1 cellular context compared by ENCODE assay signal in the genomic region with DNA sequence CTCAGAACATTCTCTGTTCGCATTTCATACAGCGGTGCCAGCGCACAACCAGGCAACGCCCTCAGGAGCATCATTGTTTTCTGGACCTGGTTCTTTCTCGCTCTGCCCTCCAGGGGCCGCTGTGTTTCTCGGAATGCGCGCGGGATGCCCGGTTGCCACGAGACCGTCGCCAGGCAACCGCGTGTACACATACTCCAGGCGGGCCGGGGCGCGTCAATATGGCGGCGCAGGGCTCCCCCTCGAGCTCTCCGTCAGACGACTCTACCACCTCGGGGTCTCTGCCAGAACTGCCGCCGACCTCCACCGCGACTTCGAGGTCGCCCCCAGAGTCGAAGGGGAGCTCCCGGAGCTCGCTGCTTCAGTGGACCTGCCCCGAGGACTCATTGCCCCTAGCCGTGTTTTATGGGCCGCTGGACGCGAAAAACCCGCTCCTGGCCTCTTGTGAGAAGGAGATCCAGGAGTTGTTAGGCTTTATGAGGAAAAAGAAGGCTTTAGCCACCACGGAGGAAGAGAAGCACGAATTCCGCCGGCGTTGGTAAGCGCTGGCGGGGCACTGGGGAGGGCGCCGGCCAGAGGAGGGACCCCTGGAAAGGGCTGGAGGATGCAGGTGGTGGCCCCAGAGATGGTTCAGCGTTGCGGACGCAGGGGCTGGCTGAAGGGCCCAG.
TF ChIP-seq lines count a peak whose summit lies in the region.

TSS of gene CFAP54 (plus strand) at position 186 of the 665 bp plus-strand sequence. CDS start at position 219, 33 bp downstream.

TF ChIP-seq in GM12878, 131 proteins besides CTCF, POLR2A, EP300 and RAD21 (continued from another document):
- TF ChIP-seq ATF3 (IDR thresholded peaks at IDR 0.05; ENCODE audit: borderline replicate concordance, extremely low read depth, low read depth, low read length) (no peak), TCF7 (IDR thresholded peaks at IDR 0.05; ENCODE audit: borderline replicate concordance) (no peak), MYC (IDR thresholded peaks at IDR 0.05; ENCODE audit: insufficient read depth, insufficient read length, insufficient replicate concordance, low read length, severe bottlenecking) (no peak), FOS (IDR thresholded peaks at IDR 0.05; ENCODE audit: borderline replicate concordance, extremely low read depth, insufficient read length) (no peak), RELA (IDR thresholded peaks at IDR 0.05; ENCODE audit: borderline replicate concordance, partially characterized antibody) (peak; percentile 69), BRCA1 (IDR thresholded peaks at IDR 0.05; ENCODE audit: low read depth, low read length) (no peak), HDGF (IDR thresholded peaks at IDR 0.05) (no peak), CBX5 (IDR thresholded peaks at IDR 0.05; ENCODE audit: low read depth) (no peak; the same call in 1 of the 2 replicates), ZNF24 (IDR thresholded peaks at IDR 0.05) (0 out of 2 replicates have a peak, but pooled peaks have one; percentile 56), CHD4 (IDR thresholded peaks at IDR 0.05) (no peak), SMAD5 (IDR thresholded peaks at IDR 0.05; ENCODE audit: low read depth) (no peak)
- TF ChIP-seq, protein P1, sequence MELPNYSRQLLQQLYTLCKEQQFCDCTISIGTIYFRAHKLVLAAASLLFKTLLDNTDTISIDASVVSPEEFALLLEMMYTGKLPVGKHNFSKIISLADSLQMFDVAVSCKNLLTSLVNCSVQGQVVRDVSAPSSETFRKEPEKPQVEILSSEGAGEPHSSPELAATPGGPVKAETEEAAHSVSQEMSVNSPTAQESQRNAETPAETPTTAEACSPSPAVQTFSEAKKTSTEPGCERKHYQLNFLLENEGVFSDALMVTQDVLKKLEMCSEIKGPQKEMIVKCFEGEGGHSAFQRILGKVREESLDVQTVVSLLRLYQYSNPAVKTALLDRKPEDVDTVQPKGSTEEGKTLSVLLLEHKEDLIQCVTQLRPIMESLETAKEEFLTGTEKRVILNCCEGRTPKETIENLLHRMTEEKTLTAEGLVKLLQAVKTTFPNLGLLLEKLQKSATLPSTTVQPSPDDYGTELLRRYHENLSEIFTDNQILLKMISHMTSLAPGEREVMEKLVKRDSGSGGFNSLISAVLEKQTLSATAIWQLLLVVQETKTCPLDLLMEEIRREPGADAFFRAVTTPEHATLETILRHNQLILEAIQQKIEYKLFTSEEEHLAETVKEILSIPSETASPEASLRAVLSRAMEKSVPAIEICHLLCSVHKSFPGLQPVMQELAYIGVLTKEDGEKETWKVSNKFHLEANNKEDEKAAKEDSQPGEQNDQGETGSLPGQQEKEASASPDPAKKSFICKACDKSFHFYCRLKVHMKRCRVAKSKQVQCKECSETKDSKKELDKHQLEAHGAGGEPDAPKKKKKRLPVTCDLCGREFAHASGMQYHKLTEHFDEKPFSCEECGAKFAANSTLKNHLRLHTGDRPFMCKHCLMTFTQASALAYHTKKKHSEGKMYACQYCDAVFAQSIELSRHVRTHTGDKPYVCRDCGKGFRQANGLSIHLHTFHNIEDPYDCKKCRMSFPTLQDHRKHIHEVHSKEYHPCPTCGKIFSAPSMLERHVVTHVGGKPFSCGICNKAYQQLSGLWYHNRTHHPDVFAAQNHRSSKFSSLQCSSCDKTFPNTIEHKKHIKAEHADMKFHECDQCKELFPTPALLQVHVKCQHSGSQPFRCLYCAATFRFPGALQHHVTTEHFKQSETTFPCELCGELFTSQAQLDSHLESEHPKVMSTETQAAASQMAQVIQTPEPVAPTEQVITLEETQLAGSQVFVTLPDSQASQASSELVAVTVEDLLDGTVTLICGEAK (IDR thresholded peaks at IDR 0.05; ENCODE audit: borderline replicate concordance) = peak; percentile 84
TF ChIP-seq in GM12878: peak in this region for 33.
